8 cellular contexts compared by ENCODE assay signal in the genomic region with DNA sequence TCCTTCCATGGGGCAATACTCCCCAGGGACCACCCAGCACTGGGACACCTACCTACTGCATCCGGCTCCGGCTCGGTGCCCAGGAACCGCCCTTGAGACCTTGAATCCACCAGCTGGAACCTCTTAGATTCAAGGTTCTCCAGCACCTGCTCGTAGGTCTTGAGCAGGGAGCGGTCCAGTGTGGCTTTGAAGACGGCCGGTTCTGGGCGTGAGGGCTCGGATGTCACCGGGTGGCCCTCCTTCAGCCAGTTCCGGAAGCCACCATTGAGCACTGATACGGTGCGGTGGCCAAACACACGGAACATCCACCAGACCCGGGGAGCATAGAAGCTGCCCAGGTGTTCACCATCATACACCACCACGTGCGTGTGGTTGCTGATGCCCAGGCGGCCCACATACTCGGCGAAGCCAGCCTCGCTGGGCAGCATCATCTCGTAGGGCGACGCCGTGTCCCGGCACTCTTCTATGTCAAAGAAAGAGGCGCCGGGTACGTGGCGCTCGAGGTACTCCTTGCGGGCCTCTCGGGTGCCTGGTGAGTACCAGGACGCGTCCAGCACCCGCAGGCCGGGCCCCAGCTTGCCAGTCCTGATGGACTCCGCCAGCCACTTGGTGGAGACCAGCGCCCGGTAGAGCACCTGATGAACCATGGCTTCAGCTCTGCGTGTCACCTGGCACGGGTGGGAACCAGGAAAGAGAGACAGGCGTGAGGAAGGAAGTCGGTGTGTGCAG. TPM values are rescaled to one million over a fixed set of nuclear protein-coding genes. Genes with fewer than 3 reads are reported as not detected.
DNase-seq lines count a peak whose midpoint lies in the region; ATAC-seq and TF ChIP-seq lines count a peak whose summit lies in the region.

No MANE protein-coding gene starts in this region.

- CTCF ChIA-PET in Panc1 (lab: Charles Lee) = no interaction called here

- no peaks in the 10 kb centered on the region for H3K27me3 ChIP-seq in BLaER1
- no peaks in the 10 kb centered on the region for H3K27me3 ChIP-seq in Panc1 (ENCODE audit: control insufficient read depth, insufficient read depth, low read length)

- peaks cover 2% of the 10 kb centered on the region for H3K36me3 Mint-ChIP-seq in neural crest cell (ENCODE audit: low read depth)

- no TSS peak for BruUV-seq in Panc1 (replicated peaks; lab: Mats Ljungman, UMichigan)

- H3K9me3 Mint-ChIP-seq in neural crest cell = no peaks in the 10 kb centered on the region

- H3K9me3 ChIP-seq in BLaER1 (no peaks in the 10 kb centered on the region), Panc1 (ENCODE audit: control insufficient read depth, insufficient read depth, low read depth, low read length) (no peaks in the 10 kb centered on the region)

- no peaks in the 10 kb centered on the region for H3K27me3 Mint-ChIP-seq in neural crest cell (ENCODE audit: low read depth)

- DNase-seq in Panc1 (ENCODE audit: low read depth, low spot score) (no peak), neural crest cell (ENCODE audit: low read depth, low spot score) (no peak), HK-2 (ENCODE audit: unreplicated experiment) (no peak), germinal center (ENCODE audit: low spot score) (no peak), NCI-H1417 treated with DMSO at 0.1 percent for 48 hours (lab: John Stamatoyannopoulos, UW) (no peak)

- peak overlapping the region; percentile 96 for H3K27ac Mint-ChIP-seq in neural crest cell (ENCODE audit: unreplicated experiment)

- peaks cover 58% of the 10 kb centered on the region for H4K20me1 ChIP-seq in BLaER1

- H3K4me2 ChIP-seq in BLaER1 = peak overlapping the region; percentile 97

- H3K9ac ChIP-seq in BLaER1 = peak overlapping the region; percentile 97

- H3K4me1 Mint-ChIP-seq in neural crest cell = peaks cover 41% of the 10 kb centered on the region

- in situ Hi-C loops in Panc1 (cut with HindIII; ENCODE audit: low pct_unique_long_range_greater_than_20kb, low sequenced_read_pairs) = no loop called here

- peaks cover 50% of the 10 kb centered on the region for H3K4me1 ChIP-seq in BLaER1
- H3K4me1 ChIP-seq in Panc1 (ENCODE audit: control insufficient read depth, insufficient read depth, low read length) = 0 out of 2 replicates have a peak, but pooled peaks cover 2% of the 10 kb centered on the region

- TF ChIP-seq CTCF in Panc1 (IDR thresholded peaks at IDR 0.05) = no peak
- no peak for TF ChIP-seq CTCF in neural crest cell (conservative IDR thresholded peaks at IDR 0.05)

- ATAC-seq in Panc1 = no peak
- ATAC-seq in esophagus mucosa = peak; percentile 18
- no peak for ATAC-seq in GM21576 (IDR thresholded peaks at IDR 0.05; ENCODE audit: unreplicated experiment)

- intact Hi-C loops in Panc1 (cut with micrococcal nuclease; ENCODE audit: unreplicated experiment) = no loop called here

- peak overlapping the region; percentile 93 for H3K4me3 Mint-ChIP-seq in neural crest cell

- peaks cover 35% of the 10 kb centered on the region for H3K36me3 ChIP-seq in BLaER1
- H3K36me3 ChIP-seq in Panc1 (ENCODE audit: control insufficient read depth, insufficient read depth, low read length) = no peaks in the 10 kb centered on the region

- H3K27ac ChIP-seq in BLaER1 (peak overlapping the region; percentile 99), Panc1 (ENCODE audit: low read length) (no peak overlapping the region)

- POLR2A ChIA-PET in Panc1 (lab: Charles Lee) = no interaction called here

- peak overlapping the region; percentile 88 for H3K4me3 ChIP-seq in BLaER1
- H3K4me3 ChIP-seq in Panc1 (ENCODE audit: low read depth in 2 of 2, low read length in 2 of 2) = peak overlapping the region; percentile 66 to 67

RNA-seq across cellular contexts. Expression of a gene that starts 1.0 kb away (rescaled TPM):
- total RNA-seq in Panc1 (2021; ENCODE audit: unreplicated experiment) (15.9 TPM), esophagus mucosa (83.2 TPM), neural crest cell (31.0 and 31.3 TPM in 2 replicates)
- polyA plus RNA-seq in Panc1 (2012; ENCODE audit: insufficient read length) = 19.5 TPM

RNA-seq across cellular contexts. Expression of a gene that starts 1.3 kb away (rescaled TPM):
- total RNA-seq in Panc1 (2021; ENCODE audit: unreplicated experiment) = 31.4 TPM
- 52.1 TPM for polyA plus RNA-seq in Panc1 (2012; ENCODE audit: insufficient read length)
- 78.0 TPM for total RNA-seq in esophagus mucosa
- 100.0 and 103 TPM in 2 replicates for total RNA-seq in neural crest cell

RNA-seq across cellular contexts. Expression of a gene that starts 33.3 kb away (rescaled TPM):
- 32.7 TPM for total RNA-seq in Panc1 (2021; ENCODE audit: unreplicated experiment)
- 53.2 TPM for polyA plus RNA-seq in Panc1 (2012; ENCODE audit: insufficient read length)
- 3.9 TPM for total RNA-seq in esophagus mucosa
- total RNA-seq in neural crest cell = 85.7 and 95.8 TPM in 2 replicates
